Comparison of ENCODE assay signal across 1 cellular context in genomic region chr19:50928841-50929240, GRCh38.
TF ChIP-seq lines count a peak whose summit lies in the region.

No MANE protein-coding gene starts in this region.

TF ChIP-seq in GM23338, 12 proteins besides CTCF, POLR2A, EP300 and RAD21 (continued from another document):
- TF ChIP-seq REST (IDR thresholded peaks at IDR 0.05; ENCODE audit: unreplicated experiment) (no peak), ETS1 (IDR thresholded peaks at IDR 0.05) (no peak), ZNF462 (CRISPR knock-in tag; IDR thresholded peaks at IDR 0.05) (no peak), NANOG (IDR thresholded peaks at IDR 0.05; ENCODE audit: borderline replicate concordance) (no peak), CREB1 (CRISPR knock-in tag; IDR thresholded peaks at IDR 0.05; ENCODE audit: low read depth) (no peak), JUNB (IDR thresholded peaks at IDR 0.05; ENCODE audit: unreplicated experiment) (no peak)
TF ChIP-seq in GM23338: peak in this region for 0.
